Comparison of ENCODE assay signal across 23 cellular contexts in the genomic region with DNA sequence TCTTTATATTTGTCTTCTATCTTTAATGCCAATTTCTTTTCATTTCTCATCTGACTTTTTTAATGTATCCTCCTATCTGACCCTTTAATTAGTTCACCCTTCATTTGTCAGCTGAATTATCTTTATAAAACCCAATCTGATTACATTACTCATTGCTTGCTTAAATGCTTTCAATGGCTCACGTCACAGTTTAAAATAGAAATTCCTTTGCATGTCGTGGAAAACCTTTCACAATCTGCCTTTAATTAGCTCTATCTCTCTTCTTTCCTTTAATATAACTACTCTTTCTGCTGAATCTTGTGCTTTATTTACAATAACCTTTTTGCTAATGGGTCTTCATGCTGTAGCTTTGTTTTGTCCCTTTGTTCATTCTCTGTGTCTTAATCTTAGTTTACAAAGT.
A peak's percentile ranks its signal among the peaks of the same experiment; 100 is the strongest.
DNase-seq lines count a peak whose midpoint lies in the region; ATAC-seq and TF ChIP-seq lines count a peak whose summit lies in the region.
"Had no signal": no experiment of that assay in that cellular context is flagged by ENCODE, and none has a peak within 500 bp of the region (broad histone marks: within the 10 kb centered on the region; RNA-seq: fewer than 3 reads in every experiment).

No MANE protein-coding gene starts in this region.

- H3K79me1 ChIP-seq in trophoblast cell (ENCODE audit: low read length), result no peaks in the 10 kb centered on the region

- H2AK5ac ChIP-seq in trophoblast cell (ENCODE audit: low read length), result no peak overlapping the region

- TF ChIP-seq POLR2A in ovary (IDR thresholded peaks at IDR 0.05), result no peak

- no peak overlapping the region for H4K91ac ChIP-seq in trophoblast cell (ENCODE audit: low read depth, low read length)

- no peak overlapping the region for H4K12ac ChIP-seq in trophoblast cell (ENCODE audit: low read depth, low read length)

- H4K20me1 ChIP-seq in fibroblast of lung (ENCODE audit: control insufficient read depth, extremely low read depth, insufficient read depth, low read length), result no peaks in the 10 kb centered on the region

- H3K14ac ChIP-seq in trophoblast cell (ENCODE audit: low read length), result no peak overlapping the region

- H3K9ac ChIP-seq in fibroblast of lung (ENCODE audit: insufficient read depth, low read length) (no peak overlapping the region), trophoblast cell (ENCODE audit: low read length) (no peak overlapping the region)
- H3K9ac ChIP-seq: KMS-11 had no signal

- H3K23ac ChIP-seq in trophoblast cell (ENCODE audit: low read length), result no peak overlapping the region

- H3K27ac ChIP-seq in fibroblast of lung (ENCODE audit: insufficient read depth, low read length) (peak overlapping the region; percentile 71), trophoblast cell (ENCODE audit: low read depth, low read length) (no peak overlapping the region), ovary (no peak overlapping the region)
- H3K27ac ChIP-seq: heart right ventricle, KMS-11, left lung, spleen, upper lobe of right lung had no signal

- no peak overlapping the region for H4K8ac ChIP-seq in trophoblast cell (ENCODE audit: low read depth, low read length)

- no peaks in the 10 kb centered on the region for H3K9me3 ChIP-seq in fibroblast of lung (ENCODE audit: control insufficient read depth, insufficient read depth, low read depth, low read length)
- no peaks in the 10 kb centered on the region for H3K9me3 ChIP-seq in trophoblast cell (ENCODE audit: insufficient read depth, low read depth, low read length)
- H3K9me3 ChIP-seq in ovary, result no peaks in the 10 kb centered on the region
- H3K9me3 ChIP-seq: heart right ventricle, left lung, spleen, upper lobe of right lung had no signal

- TF ChIP-seq CTCF in fibroblast of lung (conservative IDR thresholded peaks at IDR 0.05 in 1 of 2, IDR thresholded peaks at IDR 0.05 in 1 of 2; ENCODE audit: low read depth in 1 of 2, low read length in 2 of 2) (no peak), retinal pigment epithelial cell (conservative IDR thresholded peaks at IDR 0.05; ENCODE audit: low read depth, low read length) (no peak), ovary (IDR thresholded peaks at IDR 0.05) (no peak)

- H3K27me3 ChIP-seq in fibroblast of lung (ENCODE audit: control insufficient read depth, insufficient read depth, low read length) (no peaks in the 10 kb centered on the region), trophoblast cell (ENCODE audit: insufficient read depth, low read length) (no peaks in the 10 kb centered on the region), ovary (no peaks in the 10 kb centered on the region)
- H3K27me3 ChIP-seq: heart right ventricle, left lung, spleen, upper lobe of right lung had no signal

- no peak overlapping the region for H2BK5ac ChIP-seq in trophoblast cell (ENCODE audit: low read depth, low read length, poor library complexity)

- H2BK120ac ChIP-seq in trophoblast cell (ENCODE audit: insufficient read depth, low read length, poor library complexity), result no peak overlapping the region

- no peak overlapping the region for H3K4ac ChIP-seq in trophoblast cell (ENCODE audit: low read depth, low read length)

- intact Hi-C loops in ovary (cut with DNase I), result no loop called here

- H3K4me3 ChIP-seq in fibroblast of lung (replicated peaks in 1 of 4; ENCODE audit: control extremely low read depth in 1 of 4, insufficient read depth in 1 of 4, low read depth in 3 of 4, low read length in 4 of 4) (no peak overlapping the region), retinal pigment epithelial cell (ENCODE audit: low read length) (no peak overlapping the region), trophoblast cell (ENCODE audit: low read depth, low read length) (no peak overlapping the region), ovary (no peak overlapping the region)
- H3K4me3 ChIP-seq: heart right ventricle, left lung, spleen, upper lobe of right lung had no signal

- H3K4me2 ChIP-seq in fibroblast of lung (ENCODE audit: extremely low read depth, insufficient read depth, low read length) (peak overlapping the region; percentile 77), trophoblast cell (ENCODE audit: low read length) (no peak overlapping the region)
- H3K4me2 ChIP-seq: KMS-11 had no signal

- H3K18ac ChIP-seq in trophoblast cell (ENCODE audit: low read length), result no peak overlapping the region

- H2AFZ ChIP-seq in fibroblast of lung (ENCODE audit: low read length) (no peak overlapping the region), trophoblast cell (ENCODE audit: insufficient read depth, low read length, poor library complexity) (no peak overlapping the region)

- no CpG with 5 or more reads among the region's 2 CpGs for WGBS in trophoblast cell (ENCODE audit: extremely low coverage, insufficient coverage, insufficient read length)
- WGBS in ovary, 3 donors, result 37 to 45% (median 42%) methylated on average over 2 of the region's 2 CpGs

- DNase-seq in GM03348 (ENCODE audit: low spot score) (peak; percentile 14), fibroblast of lung (ENCODE audit: low read depth in 2 of 2) (peak; percentile 78 to 80), retinal pigment epithelial cell (ENCODE audit: low read depth) (peak; percentile 44), trophoblast cell (no peak), NCI-H1436 treated with DMSO at 0.1 percent for 48 hours (lab: John Stamatoyannopoulos, UW) (no peak), ovary (no peak)
- DNase-seq: activated CD4-positive, alpha-beta T cell treated with anti-CD3 and anti-CD28 coated beads, Interleukin-2, amount 10 ng/mL, durations not matched to agents 7 days and 5 days; activated CD8-positive, alpha-beta memory T cell treated with anti-CD3 and anti-CD28 coated beads, Interleukin-2, amount 50 U/mL, for 4 hours; C1 segment of cervical spinal cord; GOT3; heart right ventricle; left lung; MV-4-11; NCI-H187; NCI-H226; NCI-H82; OCI-M1; SHP77 treated with DMSO at 0.1 percent for 48 hours; spleen; upper lobe of right lung had no signal

- peak; percentile 77 for ATAC-seq in SK-N-SH treated with all-trans-retinoic acid at 6 μM for 48 hours
- ATAC-seq in GM18498 (IDR thresholded peaks at IDR 0.05; ENCODE audit: unreplicated experiment), result no peak
- ATAC-seq: left lung, upper lobe of right lung had no signal

- no peak for TF ChIP-seq EP300 in ovary (IDR thresholded peaks at IDR 0.05)

- H3K79me2 ChIP-seq in fibroblast of lung (ENCODE audit: control insufficient read depth, insufficient read depth, low read length) (no peaks in the 10 kb centered on the region), trophoblast cell (ENCODE audit: control insufficient read depth, insufficient read depth, low read length, poor library complexity) (no peaks in the 10 kb centered on the region)

- H3K4me1 ChIP-seq in fibroblast of lung (ENCODE audit: control insufficient read depth, extremely low read depth, insufficient read depth, low read length) (peaks cover 2% of the 10 kb centered on the region), trophoblast cell (ENCODE audit: control insufficient read depth in 1 of 2, insufficient read depth in 2 of 2, low read length in 2 of 2) (no peaks in the 10 kb centered on the region), ovary (ENCODE audit: insufficient read depth) (no peaks in the 10 kb centered on the region)
- H3K4me1 ChIP-seq: heart right ventricle, left lung, spleen, upper lobe of right lung had no signal

- no peaks in the 10 kb centered on the region for H3K36me3 ChIP-seq in fibroblast of lung (ENCODE audit: control insufficient read depth, insufficient read depth, low read length)
- H3K36me3 ChIP-seq in trophoblast cell (ENCODE audit: control insufficient read depth in 1 of 2, insufficient read depth in 2 of 2, low read length in 2 of 2), result no peaks in the 10 kb centered on the region
- H3K36me3 ChIP-seq in ovary, result no peaks in the 10 kb centered on the region
- H3K36me3 ChIP-seq: left lung had no signal

- no peak overlapping the region for H2BK12ac ChIP-seq in trophoblast cell (ENCODE audit: low read length)

TF ChIP-seq in SK-N-SH treated with all-trans-retinoic acid at 6 μM for 48 hours, 23 proteins besides CTCF, POLR2A, EP300 and RAD21:
- TF ChIP-seq TCF4 (CRISPR knock-in tag; IDR thresholded peaks at IDR 0.05; ENCODE audit: borderline replicate concordance), result peak; percentile 27; the same call in 1 of the 2 replicates
- no peak for TF ChIP-seq ZFP3 (CRISPR knock-in tag; IDR thresholded peaks at IDR 0.05)
- no peak for TF ChIP-seq PPARA (CRISPR knock-in tag; IDR thresholded peaks at IDR 0.05; ENCODE audit: borderline replicate concordance)
- TF ChIP-seq ISL1 (CRISPR knock-in tag; IDR thresholded peaks at IDR 0.05), result peak; percentile 90
- 0 out of 2 replicates have a peak, but pooled peaks have one; percentile 13 for TF ChIP-seq ZC3H10 (CRISPR knock-in tag; IDR thresholded peaks at IDR 0.05)
- TF ChIP-seq, protein P1, sequence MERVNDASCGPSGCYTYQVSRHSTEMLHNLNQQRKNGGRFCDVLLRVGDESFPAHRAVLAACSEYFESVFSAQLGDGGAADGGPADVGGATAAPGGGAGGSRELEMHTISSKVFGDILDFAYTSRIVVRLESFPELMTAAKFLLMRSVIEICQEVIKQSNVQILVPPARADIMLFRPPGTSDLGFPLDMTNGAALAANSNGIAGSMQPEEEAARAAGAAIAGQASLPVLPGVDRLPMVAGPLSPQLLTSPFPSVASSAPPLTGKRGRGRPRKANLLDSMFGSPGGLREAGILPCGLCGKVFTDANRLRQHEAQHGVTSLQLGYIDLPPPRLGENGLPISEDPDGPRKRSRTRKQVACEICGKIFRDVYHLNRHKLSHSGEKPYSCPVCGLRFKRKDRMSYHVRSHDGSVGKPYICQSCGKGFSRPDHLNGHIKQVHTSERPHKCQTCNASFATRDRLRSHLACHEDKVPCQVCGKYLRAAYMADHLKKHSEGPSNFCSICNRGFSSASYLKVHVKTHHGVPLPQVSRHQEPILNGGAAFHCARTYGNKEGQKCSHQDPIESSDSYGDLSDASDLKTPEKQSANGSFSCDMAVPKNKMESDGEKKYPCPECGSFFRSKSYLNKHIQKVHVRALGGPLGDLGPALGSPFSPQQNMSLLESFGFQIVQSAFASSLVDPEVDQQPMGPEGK (CRISPR knock-in tag; IDR thresholded peaks at IDR 0.05; ENCODE audit: borderline replicate concordance), result no peak
- no peak for TF ChIP-seq OSR1 (CRISPR knock-in tag; IDR thresholded peaks at IDR 0.05)
- TF ChIP-seq ZNF70 (CRISPR knock-in tag; IDR thresholded peaks at IDR 0.05), result 0 out of 2 replicates have a peak, but pooled peaks have one; percentile 12
- TF ChIP-seq, protein P2, sequence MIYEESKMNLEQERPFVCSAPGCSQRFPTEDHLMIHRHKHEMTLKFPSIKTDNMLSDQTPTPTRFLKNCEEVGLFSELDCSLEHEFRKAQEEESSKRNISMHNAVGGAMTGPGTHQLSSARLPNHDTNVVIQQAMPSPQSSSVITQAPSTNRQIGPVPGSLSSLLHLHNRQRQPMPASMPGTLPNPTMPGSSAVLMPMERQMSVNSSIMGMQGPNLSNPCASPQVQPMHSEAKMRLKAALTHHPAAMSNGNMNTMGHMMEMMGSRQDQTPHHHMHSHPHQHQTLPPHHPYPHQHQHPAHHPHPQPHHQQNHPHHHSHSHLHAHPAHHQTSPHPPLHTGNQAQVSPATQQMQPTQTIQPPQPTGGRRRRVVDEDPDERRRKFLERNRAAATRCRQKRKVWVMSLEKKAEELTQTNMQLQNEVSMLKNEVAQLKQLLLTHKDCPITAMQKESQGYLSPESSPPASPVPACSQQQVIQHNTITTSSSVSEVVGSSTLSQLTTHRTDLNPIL (CRISPR knock-in tag; IDR thresholded peaks at IDR 0.05; ENCODE audit: low read depth), result peak; percentile 73; the same call in 1 of the 2 replicates
- no peak for TF ChIP-seq RARB (CRISPR knock-in tag; IDR thresholded peaks at IDR 0.05)
TF ChIP-seq in SK-N-SH treated with all-trans-retinoic acid at 6 μM for 48 hours: peak in this region for 5.

Comparison
In these comparisons a context has a peak if more than half of its experiments do, and no peak if none do; other contexts are left out.
1. DNase-seq: peak in GM03348 (single experiment), fibroblast of lung (2 of 2) and retinal pigment epithelial cell (single experiment); none in trophoblast cell (0 of 2), NCI-H1436 treated with DMSO at 0.1 percent for 48 hours (single experiment) and ovary (0 of 5).